12 cellular contexts compared by ENCODE assay signal in genomic region chr19:56155124-56155687, GRCh38. TPM values are rescaled to one million over a fixed set of nuclear protein-coding genes. Genes with fewer than 3 reads are reported as not detected.
A peak's percentile ranks its signal among the peaks of the same experiment; 100 is the strongest.
DNase-seq lines count a peak whose midpoint lies in the region; ATAC-seq, FAIRE-seq and TF ChIP-seq lines count a peak whose summit lies in the region.
"Had no signal": no experiment of that assay in that cellular context is flagged by ENCODE, and none has a peak within 500 bp of the region (broad histone marks: within the 10 kb centered on the region; RNA-seq: fewer than 3 reads in every experiment).

No MANE protein-coding gene starts in this region.

- peak; percentile 37 for FAIRE-seq in urothelium cell line (lab: Jason Lieb, UNC)

- in situ Hi-C loops in KBM-7 (cut with MboI; ENCODE audit: low pct_unique_long_range_greater_than_20kb, low sequenced_read_pairs), result no loop called here

- H3K36me3 Mint-ChIP-seq in activated T-helper 1 cell treated with anti-CD3 and anti-CD28 coated beads, Interleukin-12 subunit alpha, Interleukin-12 subunit beta, Interleukin-2, Interleukin-4 antibody, amounts not matched to agents 30 ng/mL and 10 ng/mL and 1 ng/mL, durations not matched to agents 14 hours and 24 hours and 36 hours (ENCODE audit: low read depth), result peaks cover 29% of the 10 kb centered on the region

- H3K27ac Mint-ChIP-seq in activated T-helper 1 cell treated with anti-CD3 and anti-CD28 coated beads, Interleukin-12 subunit alpha, Interleukin-12 subunit beta, Interleukin-2, Interleukin-4 antibody, amounts not matched to agents 30 ng/mL and 10 ng/mL and 1 ng/mL, durations not matched to agents 14 hours and 24 hours and 36 hours, result peak overlapping the region; percentile 44

- peaks cover 27% of the 10 kb centered on the region for H4K20me1 ChIP-seq in hepatocyte (ENCODE audit: insufficient read depth, poor library complexity, severe bottlenecking)

- no peak overlapping the region for H3K4me3 ChIP-seq in right atrium auricular region
- H3K4me3 ChIP-seq in hepatocyte, result no peak overlapping the region
- H3K4me3 ChIP-seq: SK-N-MC, skin epidermis, thoracic aorta had no signal

- 84% methylated on average over 15 of the region's 17 CpGs for WGBS in hepatocyte (ENCODE audit: low lambda C conversion rate, missing lambda C conversion rate)

- no peak for DNase-seq in Right ventricle myocardium superior
- no peak for DNase-seq in right atrium auricular region (ENCODE audit: low spot score)
- no peak for DNase-seq in activated T-helper 1 cell treated with anti-CD3 and anti-CD28 coated beads, Interleukin-12 subunit alpha, Interleukin-12 subunit beta, Interleukin-2, Interleukin-4 antibody, amounts not matched to agents 30 ng/mL and 10 ng/mL and 1 ng/mL, durations not matched to agents 14 hours and 24 hours and 36 hours (ENCODE audit: low spot score)
- DNase-seq in hepatocyte (ENCODE audit: low spot score), result no peak
- no peak for DNase-seq in urothelium cell line (ENCODE audit: low spot score)
- DNase-seq in KBM-7, result no peak
- no peak for DNase-seq in NCI-H2107 (lab: John Stamatoyannopoulos, UW)
- DNase-seq: DMS79 had no signal

- H3K4me1 ChIP-seq in right atrium auricular region (peaks cover 0 to 3% of the 10 kb centered on the region in 2 donors), hepatocyte (ENCODE audit: insufficient read depth) (peaks cover 7% of the 10 kb centered on the region)

- TF ChIP-seq CTCF in right atrium auricular region (IDR thresholded peaks at IDR 0.05), result peak in 1 of 2 donors; percentile 52
- peak; percentile 22 for TF ChIP-seq CTCF in hepatocyte (IDR thresholded peaks at IDR 0.05; ENCODE audit: poor library complexity)

- no peak overlapping the region for H3K27ac ChIP-seq in right atrium auricular region
- H3K27ac ChIP-seq in hepatocyte, result no peak overlapping the region
- H3K27ac ChIP-seq: SK-N-MC, thoracic aorta had no signal

- intact Hi-C loops in Right ventricle myocardium superior (cut with DNase I), result no loop called here
- intact Hi-C loops in activated T-helper 1 cell treated with anti-CD3 and anti-CD28 coated beads, Interleukin-12 subunit alpha, Interleukin-12 subunit beta, Interleukin-2, Interleukin-4 antibody, amounts not matched to agents 30 ng/mL and 10 ng/mL and 1 ng/mL, durations not matched to agents 14 hours and 24 hours and 36 hours (cut with micrococcal nuclease), result no loop called here

- H3K27me3 ChIP-seq in right atrium auricular region (no peaks in the 10 kb centered on the region), hepatocyte (no peaks in the 10 kb centered on the region)

- ATAC-seq in Right ventricle myocardium superior (ENCODE audit: poor library complexity) (peak; percentile 26), HG03097 (IDR thresholded peaks at IDR 0.05; ENCODE audit: low FRiP score, unreplicated experiment) (no peak)

- H3K9me2 ChIP-seq in hepatocyte (replicated peaks; ENCODE audit: insufficient read depth), result no peaks in the 10 kb centered on the region

- H3K4me3 Mint-ChIP-seq in activated T-helper 1 cell treated with anti-CD3 and anti-CD28 coated beads, Interleukin-12 subunit alpha, Interleukin-12 subunit beta, Interleukin-2, Interleukin-4 antibody, amounts not matched to agents 30 ng/mL and 10 ng/mL and 1 ng/mL, durations not matched to agents 14 hours and 24 hours and 36 hours, result no peak overlapping the region

- H3K4me1 Mint-ChIP-seq in activated T-helper 1 cell treated with anti-CD3 and anti-CD28 coated beads, Interleukin-12 subunit alpha, Interleukin-12 subunit beta, Interleukin-2, Interleukin-4 antibody, amounts not matched to agents 30 ng/mL and 10 ng/mL and 1 ng/mL, durations not matched to agents 14 hours and 24 hours and 36 hours (ENCODE audit: low read depth), result peaks cover 19% of the 10 kb centered on the region

- no peaks in the 10 kb centered on the region for H3K9me3 Mint-ChIP-seq in activated T-helper 1 cell treated with anti-CD3 and anti-CD28 coated beads, Interleukin-12 subunit alpha, Interleukin-12 subunit beta, Interleukin-2, Interleukin-4 antibody, amounts not matched to agents 30 ng/mL and 10 ng/mL and 1 ng/mL, durations not matched to agents 14 hours and 24 hours and 36 hours

- peaks cover 28% of the 10 kb centered on the region for H3K79me2 ChIP-seq in hepatocyte

- H3K27me3 Mint-ChIP-seq in activated T-helper 1 cell treated with anti-CD3 and anti-CD28 coated beads, Interleukin-12 subunit alpha, Interleukin-12 subunit beta, Interleukin-2, Interleukin-4 antibody, amounts not matched to agents 30 ng/mL and 10 ng/mL and 1 ng/mL, durations not matched to agents 14 hours and 24 hours and 36 hours (ENCODE audit: insufficient read depth), result no peaks in the 10 kb centered on the region

- H3K36me3 ChIP-seq in right atrium auricular region (peaks cover 25% of the 10 kb centered on the region), hepatocyte (replicated peaks; ENCODE audit: insufficient read depth, low read depth) (no peaks in the 10 kb centered on the region)

- H3K9me3 ChIP-seq in right atrium auricular region, result no peaks in the 10 kb centered on the region
- no peaks in the 10 kb centered on the region for H3K9me3 ChIP-seq in hepatocyte (ENCODE audit: low read depth)
- H3K9me3 ChIP-seq: thoracic aorta had no signal

- no peak overlapping the region for H3K4me2 ChIP-seq in hepatocyte

- no peak overlapping the region for H2AFZ ChIP-seq in hepatocyte

RNA-seq across cellular contexts. Expression of gene ZNF444, which starts 14.1 kb away (rescaled TPM):
- 26.7 TPM for total RNA-seq in Right ventricle myocardium superior
- 10 to 100 TPM; 26.1 to 30.9 TPM for total RNA-seq in right atrium auricular region
- 33.8 and 36.5 TPM in 2 replicates for total RNA-seq in activated T-helper 1 cell treated with anti-CD3 and anti-CD28 coated beads, Interleukin-12 subunit alpha, Interleukin-12 subunit beta, Interleukin-2, Interleukin-4 antibody, amounts not matched to agents 30 ng/mL and 10 ng/mL and 1 ng/mL, durations not matched to agents 14 hours and 24 hours and 36 hours
- total RNA-seq in hepatocyte, result 38.3 and 46.6 TPM in 2 replicates
- 60.2 and 74.3 TPM in 2 replicates for polyA plus RNA-seq in hepatocyte

RNA-seq across cellular contexts. Expression of gene GALP, which starts 20.6 kb away (rescaled TPM):
- not detected for total RNA-seq in Right ventricle myocardium superior
- not detected for total RNA-seq in right atrium auricular region
- total RNA-seq in activated T-helper 1 cell treated with anti-CD3 and anti-CD28 coated beads, Interleukin-12 subunit alpha, Interleukin-12 subunit beta, Interleukin-2, Interleukin-4 antibody, amounts not matched to agents 30 ng/mL and 10 ng/mL and 1 ng/mL, durations not matched to agents 14 hours and 24 hours and 36 hours, result not detected in 2 replicates
- total RNA-seq in hepatocyte, result not detected in 2 replicates
- polyA plus RNA-seq in hepatocyte, result not detected in 2 replicates
- total RNA-seq: thoracic aorta had no signal

RNA-seq across cellular contexts. Expression of gene ZNF787, which starts 34.1 kb away (rescaled TPM):
- 33.9 TPM for total RNA-seq in Right ventricle myocardium superior
- 10 to 100 TPM in 1 of 2 donors, 1 to 10 TPM in 1; 6.0 to 11.8 TPM for total RNA-seq in right atrium auricular region
- total RNA-seq in activated T-helper 1 cell treated with anti-CD3 and anti-CD28 coated beads, Interleukin-12 subunit alpha, Interleukin-12 subunit beta, Interleukin-2, Interleukin-4 antibody, amounts not matched to agents 30 ng/mL and 10 ng/mL and 1 ng/mL, durations not matched to agents 14 hours and 24 hours and 36 hours, result 41.8 and 42.6 TPM in 2 replicates
- total RNA-seq in hepatocyte, result 14.5 and 23.5 TPM in 2 replicates
- 24.9 and 27.2 TPM in 2 replicates for polyA plus RNA-seq in hepatocyte

RNA-seq across cellular contexts. Expression of gene ZSCAN5B, which starts 42.4 kb away (rescaled TPM):
- total RNA-seq in Right ventricle myocardium superior, result not detected
- not detected for total RNA-seq in right atrium auricular region
- total RNA-seq in activated T-helper 1 cell treated with anti-CD3 and anti-CD28 coated beads, Interleukin-12 subunit alpha, Interleukin-12 subunit beta, Interleukin-2, Interleukin-4 antibody, amounts not matched to agents 30 ng/mL and 10 ng/mL and 1 ng/mL, durations not matched to agents 14 hours and 24 hours and 36 hours, result not detected in 2 replicates
- not detected in 2 replicates for total RNA-seq in hepatocyte
- not detected in 2 replicates for polyA plus RNA-seq in hepatocyte
- total RNA-seq: thoracic aorta had no signal

RNA-seq across cellular contexts. Expression of gene ZSCAN5C, which starts 46.9 kb away (rescaled TPM):
- total RNA-seq in Right ventricle myocardium superior (not detected), right atrium auricular region (not detected), hepatocyte (not detected in 2 replicates)
- not detected in 2 replicates for total RNA-seq in activated T-helper 1 cell treated with anti-CD3 and anti-CD28 coated beads, Interleukin-12 subunit alpha, Interleukin-12 subunit beta, Interleukin-2, Interleukin-4 antibody, amounts not matched to agents 30 ng/mL and 10 ng/mL and 1 ng/mL, durations not matched to agents 14 hours and 24 hours and 36 hours
- not detected in 2 replicates for polyA plus RNA-seq in hepatocyte
- total RNA-seq: thoracic aorta had no signal
